Comparison of ENCODE assay signal across 20 cellular contexts in the genomic region with DNA sequence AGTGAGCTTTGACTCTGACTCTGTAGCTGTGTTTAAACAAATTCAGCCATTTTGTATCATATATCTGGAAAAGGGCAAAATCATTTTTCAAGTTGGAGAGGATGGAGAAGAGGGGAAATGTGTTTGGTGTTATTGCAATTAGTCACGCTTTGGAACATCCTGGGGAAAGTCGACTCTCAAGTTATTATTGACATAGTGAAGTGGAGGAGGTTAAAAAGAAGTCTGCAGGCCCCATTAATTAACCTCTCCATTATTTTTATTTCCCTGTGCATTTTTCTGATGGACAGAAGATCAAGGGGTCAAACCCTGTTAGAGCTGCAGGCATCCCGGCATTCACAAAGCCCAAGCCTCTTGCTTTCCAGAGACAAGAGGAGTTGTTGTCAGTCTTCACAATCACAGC.
"Had no signal": no experiment of that assay in that cellular context is flagged by ENCODE, and none has a peak within 500 bp of the region (broad histone marks: within the 10 kb centered on the region; RNA-seq: fewer than 3 reads in every experiment).

No MANE protein-coding gene starts in this region.

- H3K36me3 ChIP-seq: colonic mucosa, left lung, sigmoid colon, spleen, uterus had no signal

- H3K4me3 ChIP-seq: colonic mucosa, left lung, lung, sigmoid colon, spleen, testis, uterus had no signal

- ATAC-seq: activated CD4-positive, alpha-beta T cell treated with anti-CD3 and anti-CD28 coated beads for 36 hours; activated T-cell treated with anti-CD3 and anti-CD28 coated beads, Interleukin-2, amount 50 U/mL, for 4 hours; left lung; naive thymus-derived CD8-positive, alpha-beta T cell had no signal

- H3K4me1 ChIP-seq: colonic mucosa, left lung, sigmoid colon, spleen, uterus had no signal

- H3K9me3 ChIP-seq: colonic mucosa, sigmoid colon, testis, uterus had no signal

- H3K27ac ChIP-seq: colonic mucosa, epithelial cell of prostate, left lung, sigmoid colon, spleen, testis, uterus had no signal

- H3K27me3 ChIP-seq: colonic mucosa, left lung, testis, uterus had no signal

- DNase-seq: activated B cell treated with CpG ODN at 0.5 μM for 24 hours; activated CD4-positive, alpha-beta T cell treated with anti-CD3 and anti-CD28 coated beads for 36 hours; activated CD4-positive, alpha-beta T cell treated with anti-CD3 and anti-CD28 coated beads, Interleukin-2, amount 50 U/mL, for 48 hours; activated CD8-positive, alpha-beta memory T cell treated with anti-CD3 and anti-CD28 coated beads, Interleukin-2, amount 50 U/mL, for 48 hours; activated naive CD4-positive, alpha-beta T cell; activated T-cell treated with anti-CD3 and anti-CD28 coated beads, Interleukin-2, amount 50 U/mL, for 4 hours; colonic mucosa; immature natural killer cell; left lung; naive thymus-derived CD8-positive, alpha-beta T cell; retina; sigmoid colon; spleen; stimulated activated CD4-positive, alpha-beta T cell treated with anti-CD3 and anti-CD28 coated beads, Interleukin-4, amount 100 ng/mL, for 1 hour; stimulated activated naive CD4-positive, alpha-beta T cell; testis; trophoblast cell; uterus had no signal
